29 cellular contexts compared by ENCODE assay signal in the genomic region with DNA sequence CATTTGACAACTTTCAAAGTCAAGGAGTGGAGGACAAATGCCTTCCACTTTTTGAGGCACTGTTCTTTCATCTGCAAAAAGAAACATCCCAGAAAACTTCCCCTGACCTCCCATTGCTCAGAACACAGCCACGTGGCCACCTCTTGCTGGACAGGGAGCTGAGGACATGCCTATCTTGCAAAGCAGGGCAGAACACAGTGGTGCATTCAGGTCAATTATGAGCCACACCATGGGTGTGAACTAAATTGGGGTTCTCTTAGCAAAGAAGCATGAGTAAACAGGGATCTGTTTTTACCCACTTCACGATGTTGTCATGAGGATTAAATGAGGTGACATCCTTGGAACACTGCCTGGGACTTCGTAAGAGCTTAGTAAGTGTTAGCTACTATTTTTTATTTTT. TPM values are rescaled to one million over a fixed set of nuclear protein-coding genes. Genes with fewer than 3 reads are reported as not detected.
DNase-seq lines count a peak whose midpoint lies in the region; ATAC-seq, FAIRE-seq and TF ChIP-seq lines count a peak whose summit lies in the region.
"Had no signal": no experiment of that assay in that cellular context is flagged by ENCODE, and none has a peak within 500 bp of the region (broad histone marks: within the 10 kb centered on the region; RNA-seq: fewer than 3 reads in every experiment).

No MANE protein-coding gene starts in this region.

- H4K20me1 ChIP-seq in K562 (replicated peaks; ENCODE audit: control insufficient read depth, insufficient read depth, low read length) = no peaks in the 10 kb centered on the region
- H4K20me1 ChIP-seq: BLaER1 treated with 17β-estradiol and CSF1 and Interleukin-3, amounts not matched to agents 10 nM and 100 nM had no signal

- peak overlapping the region; percentile 61; the same call in 1 of the 2 replicates for H2AFZ ChIP-seq in K562 (ENCODE audit: low read depth, low read length)

- ATAC-seq in right cardiac atrium = peak; percentile 92 to 94
- ATAC-seq in K562 = no peak
- peak; percentile 69 for ATAC-seq in esophagus mucosa
- ATAC-seq: A549 had no signal

- no peaks in the 10 kb centered on the region for H3K79me2 ChIP-seq in K562 (ENCODE audit: control insufficient read depth, insufficient read depth, low read length)

- no TSS peak for BruUV-seq in K562 (replicated peaks; lab: Mats Ljungman, UMichigan)

- in situ Hi-C loops in K562 (cut with MboI) = loop anchor here (5.0 kb wide), 1 partner anchor 56 kb away; no protein-coding TSS in a partner anchor

- TF ChIP-seq RAD21 in K562 (CRISPR knock-in tag; conservative IDR thresholded peaks at IDR 0.05 in 1 of 2, IDR thresholded peaks at IDR 0.05 in 1 of 2) = no peak

- H3K4me3 ChIP-seq in right cardiac atrium (ENCODE audit: low read length) (no peak overlapping the region), left ventricle myocardium inferior (no peak overlapping the region), K562 (no peak overlapping the region)
- H3K4me3 ChIP-seq: A549; BLaER1 treated with 17β-estradiol and CSF1 and Interleukin-3, amounts not matched to agents 10 nM and 100 nM; HAP-1 had no signal

- H3K27ac ChIP-seq in right cardiac atrium (ENCODE audit: low read length) (peak overlapping the region; percentile 33), left ventricle myocardium inferior (replicated peaks) (no peak overlapping the region), K562 (ENCODE audit: extremely low read depth, low read depth, low read length) (no peak overlapping the region)
- H3K27ac ChIP-seq: A549; BLaER1 treated with 17β-estradiol and CSF1 and Interleukin-3, amounts not matched to agents 10 nM and 100 nM had no signal

- H3K9me1 ChIP-seq in K562 (ENCODE audit: control insufficient read depth, insufficient read depth, low read length) = no peaks in the 10 kb centered on the region

- no peak for FAIRE-seq in K562 (lab: Jason Lieb, UNC)
- FAIRE-seq: A549, GM12891, GM18507, H54 had no signal

- no peaks in the 10 kb centered on the region for H3K4me1 ChIP-seq in right cardiac atrium (ENCODE audit: control insufficient read depth, insufficient read depth, low read length)
- peaks cover 5% of the 10 kb centered on the region for H3K4me1 ChIP-seq in left ventricle myocardium inferior
- H3K4me1 ChIP-seq in K562 (replicated peaks in 1 of 2; ENCODE audit: control insufficient read depth in 2 of 2, insufficient read depth in 2 of 2, low read length in 2 of 2) = peaks cover 0 to 26% of the 10 kb centered on the region in 2 experiments; a peak in 3 of 5 replicates
- H3K4me1 ChIP-seq: A549, BE2C, HAP-1 had no signal

- WGBS in right cardiac atrium = 47% methylated on average over 3 of the region's 3 CpGs
- WGBS in K562 (ENCODE audit: insufficient coverage, low coverage, missing lambda C conversion rate) = 18% methylated on average over 3 of the region's 3 CpGs

- H3K9me3 ChIP-seq in right cardiac atrium (ENCODE audit: control insufficient read depth, low read length) = no peaks in the 10 kb centered on the region
- no peaks in the 10 kb centered on the region for H3K9me3 ChIP-seq in left ventricle myocardium inferior (replicated peaks)
- no peaks in the 10 kb centered on the region for H3K9me3 ChIP-seq in K562 (replicated peaks; ENCODE audit: control insufficient read depth, insufficient read depth, low read depth, low read length)
- H3K9me3 ChIP-seq: A549; BE2C; BLaER1 treated with 17β-estradiol and CSF1 and Interleukin-3, amounts not matched to agents 10 nM and 100 nM; HAP-1 had no signal

- DNase-seq in right cardiac atrium = peak; percentile 25 to 71 (median 62)
- DNase-seq in left ventricle myocardium inferior = no peak
- no peak for DNase-seq in K562 (ENCODE audit: extremely low read depth in 1 of 4, low spot score in 3 of 4)
- DNase-seq in pons (ENCODE audit: low spot score) = no peak
- DNase-seq in COLO668 (lab: John Stamatoyannopoulos, UW; ENCODE audit: unreplicated experiment) = no peak
- DNase-seq in activated effector memory CD4-positive, alpha-beta T cell treated with Interleukin-2 at 50 U/mL for 16 hours = no peak
- DNase-seq: 8988T; ACHN; AML-193; BE2C; Calu3; CD4-positive, alpha-beta T cell; CD8-positive, alpha-beta memory T cell; COR-L47; DMS53; DMS79 treated with DMSO at 0.1 percent for 48 hours; GF-D8; GOT3; HFFc6 had no signal

- POLR2A ChIA-PET in K562 (lab: Yijun Ruan, JAX) = interaction anchor here (0.9 kb wide), 1 partner anchor 14 kb away, joined by 3 read pairs; no protein-coding TSS in a partner anchor

- TF ChIP-seq CTCF in left ventricle myocardium inferior (IDR thresholded peaks at IDR 0.05; ENCODE audit: borderline replicate concordance) (no peak), K562 (IDR thresholded peaks at IDR 0.05 in 2 of 3, conservative IDR thresholded peaks at IDR 0.05 in 1 of 3; ENCODE audit: insufficient read depth in 2 of 3, low read depth in 1 of 3, low read length in 3 of 3) (no peak)

- H3K4me2 ChIP-seq in K562 (ENCODE audit: insufficient read depth, low read length) = no peak overlapping the region
- H3K4me2 ChIP-seq: A549; BLaER1 treated with 17β-estradiol and CSF1 and Interleukin-3, amounts not matched to agents 10 nM and 100 nM had no signal

- intact Hi-C loops in right cardiac atrium (cut with DNase I) (no loop called here), left ventricle myocardium inferior (cut with micrococcal nuclease) (no loop called here), K562 (cut with micrococcal nuclease) (no loop called here)

- TF ChIP-seq EP300 in K562 (IDR thresholded peaks at IDR 0.05; ENCODE audit: low read length) = no peak

- TF ChIP-seq POLR2A in K562 (conservative IDR thresholded peaks at IDR 0.05) = no peak

- H3K9ac ChIP-seq in K562 (ENCODE audit: insufficient read depth in 1 of 2, low read depth in 2 of 2, low read length in 2 of 2) = no peak overlapping the region
- H3K9ac ChIP-seq: BLaER1 treated with 17β-estradiol and CSF1 and Interleukin-3, amounts not matched to agents 10 nM and 100 nM had no signal

- H3K36me3 ChIP-seq in left ventricle myocardium inferior (no peaks in the 10 kb centered on the region), K562 (ENCODE audit: control insufficient read depth, insufficient read depth, low read length) (no peaks in the 10 kb centered on the region)
- H3K36me3 ChIP-seq: BE2C; BLaER1 treated with 17β-estradiol and CSF1 and Interleukin-3, amounts not matched to agents 10 nM and 100 nM; HAP-1 had no signal

- H3K27me3 ChIP-seq in right cardiac atrium (ENCODE audit: control insufficient read depth, insufficient read depth) (no peaks in the 10 kb centered on the region), left ventricle myocardium inferior (ENCODE audit: low read depth) (peaks cover 94% of the 10 kb centered on the region), K562 (ENCODE audit: control insufficient read depth in 2 of 2, insufficient read depth in 2 of 2, low read length in 2 of 2) (no peaks in the 10 kb centered on the region)
- H3K27me3 ChIP-seq: BLaER1 treated with 17β-estradiol and CSF1 and Interleukin-3, amounts not matched to agents 10 nM and 100 nM had no signal

- CTCF ChIA-PET in K562 (lab: Yijun Ruan, JAX; ENCODE audit: low intra/inter-chr PET ratio) = no interaction called here

RNA-seq across cellular contexts. Expression of a gene that starts 25.1 kb away (rescaled TPM):
- total RNA-seq in right cardiac atrium (1,000 to 10,000 TPM; 1,953 to 6,380 (median 2,692) TPM), left ventricle myocardium inferior (0.19 TPM), K562 (2014; rRNA removed) (0.59 and 0.69 TPM in 2 replicates), K562 (2014; rRNA removed; fragmentation: Illumina TruSeq; extraction: Trizol) (0.73 and 1.3 TPM in 2 replicates), K562 (2015; rRNA removed; fragmentation: Illumina TruSeq; extraction: Trizol) (0.43 and 0.45 TPM in 2 replicates), K562 (2021) (0.89 and 0.91 TPM in 2 replicates), esophagus mucosa (not detected)
- polyA plus RNA-seq in right cardiac atrium (153 TPM), K562 (2011; rRNA removed) (0.18 and 0.40 TPM in 2 replicates), K562 (2014; fragmentation: Illumina TruSeq; extraction: Trizol) (0.73 and 1.2 TPM in 2 replicates), K562 (2014; fragmentation: Nextera tagmentation; extraction: Ambion mirVana) (under 1 TPM; 0.11 to 0.29 TPM), K562 (2014; rRNA removed) (0.15 and 1.1 TPM in 2 replicates)
- 0.86 and 1.8 TPM in 2 replicates for total RNA-seq in K562 (2011; cell fraction: chromatin; rRNA removed; ENCODE audit: low replicate concordance)
- 1.1 and 1.3 TPM in 2 replicates for total RNA-seq in K562 (2011; cell fraction: nucleolus; rRNA removed)
- total RNA-seq in K562 (2011; cell fraction: nucleoplasm; rRNA removed) = 1.6 and 2.1 TPM in 2 replicates
- 0.16 and 0.21 TPM in 2 replicates for polyA plus RNA-seq in K562 (2011; cell fraction: cytosol; rRNA removed)
- 0.18 and 0.81 TPM in 2 replicates for polyA plus RNA-seq in K562 (2011; cell fraction: nucleus; rRNA removed)
- polyA plus RNA-seq in K562 (2012) = 0.50 and 0.60 TPM in 2 replicates
- polyA minus RNA-seq in K562 (2011; rRNA and poly(A)+ RNA removed) = 0.27 and 1.6 TPM in 2 replicates
- polyA minus RNA-seq in K562 (2011; cell fraction: cytosol; rRNA and poly(A)+ RNA removed) = 1.5 TPM in 1 of 2 replicates, not detected in the other
- 0.22 and 1.3 TPM in 2 replicates for polyA minus RNA-seq in K562 (2011; cell fraction: nucleus; rRNA and poly(A)+ RNA removed)
- total RNA-seq: Calu3; CD4-positive, alpha-beta T cell; CD8-positive, alpha-beta memory T cell; Daoy; G401; HFFc6 had no signal
- polyA plus RNA-seq: A549; CD14-positive monocyte; CD8-positive, alpha-beta memory T cell had no signal

Comparison
In these comparisons a context has a peak if more than half of its experiments do, and no peak if none do; other contexts are left out.
1. DNase-seq: peak in right cardiac atrium (3 of 3); none in left ventricle myocardium inferior (single experiment), K562 (0 of 4), pons (single experiment), COLO668 (single experiment) and activated effector memory CD4-positive, alpha-beta T cell treated with Interleukin-2 at 50 U/mL for 16 hours (single experiment).
2. RNA of a gene that starts 25.1 kb away (total RNA-seq): 1,953 to 6,380 TPM in right cardiac atrium; 0.43 to 2.1 TPM in K562, 0.19 TPM in left ventricle myocardium inferior (single experiment) and not detected in esophagus mucosa (single experiment); every median in the first group is over 100 times any median in the second.